In genomic region chr13:19781526-19781925, GRCh38 we compare ENCODE assay signal across 8 cellular contexts. TPM values are rescaled to one million over a fixed set of nuclear protein-coding genes. Genes with fewer than 3 reads are reported as not detected.
A peak's percentile ranks its signal among the peaks of the same experiment; 100 is the strongest.
DNase-seq lines count a peak whose midpoint lies in the region; ATAC-seq and TF ChIP-seq lines count a peak whose summit lies in the region.

No MANE protein-coding gene starts in this region.

- H3K27ac ChIP-seq in Panc1 (ENCODE audit: low read length) (peak overlapping the region; percentile 85), esophagus muscularis mucosa (replicated peaks in 1 of 4) (peak overlapping the region; percentile 93 to 98 (median 96)), parathyroid adenoma (no peak overlapping the region)

- H3K27me3 ChIP-seq in Panc1 (ENCODE audit: control insufficient read depth, insufficient read depth, low read length): no peaks in the 10 kb centered on the region
- no peaks in the 10 kb centered on the region for H3K27me3 ChIP-seq in esophagus muscularis mucosa
- H3K27me3 ChIP-seq in parathyroid adenoma (ENCODE audit: control insufficient read depth, insufficient read depth, low read length): no peaks in the 10 kb centered on the region

- peak overlapping the region; percentile 86 for H2AFZ ChIP-seq in parathyroid adenoma

- intact Hi-C loops in Panc1 (cut with micrococcal nuclease; ENCODE audit: unreplicated experiment) (no loop called here), esophagus muscularis mucosa (cut with DNase I) (loop anchor here (5.0 to 10.0 kb wide), 2 partner anchors 107 to 176 kb away; partner anchors contain the start of gene ZMYM2)

- no TSS peak for BruUV-seq in Panc1 (replicated peaks; lab: Mats Ljungman, UMichigan)

- TF ChIP-seq EP300 in esophagus muscularis mucosa (IDR thresholded peaks at IDR 0.05): no peak

- POLR2A ChIA-PET in Panc1 (lab: Charles Lee): interaction anchor here (0.6 kb wide), 1 partner anchor 79 kb away, joined by 14 read pairs; no protein-coding TSS in a partner anchor

- no peak for TF ChIP-seq CTCF in Panc1 (IDR thresholded peaks at IDR 0.05)
- TF ChIP-seq CTCF in esophagus muscularis mucosa (IDR thresholded peaks at IDR 0.05): no peak
- no peak for TF ChIP-seq CTCF in parathyroid adenoma (IDR thresholded peaks at IDR 0.05)

- no peak for TF ChIP-seq POLR2A in esophagus muscularis mucosa (IDR thresholded peaks at IDR 0.05; ENCODE audit: low read depth)

- WGBS in esophagus muscularis mucosa: 12% methylated on average over 9 of the region's 9 CpGs

- H3K4me3 ChIP-seq in Panc1 (ENCODE audit: low read depth in 2 of 2, low read length in 2 of 2) (peak overlapping the region; percentile 87), esophagus muscularis mucosa (peak overlapping the region; percentile 87 to 98 (median 93)), parathyroid adenoma (ENCODE audit: low read depth, low read length) (peak overlapping the region; percentile 89)

- H3K79me2 ChIP-seq in parathyroid adenoma: peaks cover 7% of the 10 kb centered on the region

- H3K4me2 ChIP-seq in parathyroid adenoma (ENCODE audit: low read length): peak overlapping the region; percentile 71

- DNase-seq in G401 (ENCODE audit: low spot score) (peak; percentile 6), Panc1 (ENCODE audit: low read depth, low spot score) (no peak), esophagus muscularis mucosa (ENCODE audit: extremely low spot score) (no peak), 8988T (no peak), activated gamma-delta T cell treated with Interleukin-2 at 50 U/mL for 16 hours (no peak)

- no peak overlapping the region for H3K9ac ChIP-seq in parathyroid adenoma

- CTCF ChIA-PET in Panc1 (lab: Charles Lee): no interaction called here

- no peaks in the 10 kb centered on the region for H3K9me3 ChIP-seq in Panc1 (ENCODE audit: control insufficient read depth, insufficient read depth, low read depth, low read length)
- no peaks in the 10 kb centered on the region for H3K9me3 ChIP-seq in esophagus muscularis mucosa
- H3K9me3 ChIP-seq in parathyroid adenoma (ENCODE audit: control insufficient read depth, low read length): no peaks in the 10 kb centered on the region

- peaks cover 5% of the 10 kb centered on the region; the same call in 1 of the 2 replicates for H3K36me3 ChIP-seq in Panc1 (ENCODE audit: control insufficient read depth, insufficient read depth, low read length)
- H3K36me3 ChIP-seq in esophagus muscularis mucosa: peaks cover 0 to 2% (median 0%) of the 10 kb centered on the region in 4 donors
- H3K36me3 ChIP-seq in parathyroid adenoma (ENCODE audit: control insufficient read depth, insufficient read depth, low read length): no peaks in the 10 kb centered on the region

- H3K4me1 ChIP-seq in Panc1 (ENCODE audit: control insufficient read depth, insufficient read depth, low read length) (no peaks in the 10 kb centered on the region), esophagus muscularis mucosa (peaks cover 6 to 16% (median 14%) of the 10 kb centered on the region in 4 donors), parathyroid adenoma (no peaks in the 10 kb centered on the region)

- in situ Hi-C loops in G401 (cut with HindIII; ENCODE audit: low sequenced_read_pairs) (no loop called here), Panc1 (cut with HindIII; ENCODE audit: low pct_unique_long_range_greater_than_20kb, low sequenced_read_pairs) (no loop called here)

- no peak for ATAC-seq in Panc1
- ATAC-seq in HG02571 (IDR thresholded peaks at IDR 0.05; ENCODE audit: unreplicated experiment): no peak
- no peak for ATAC-seq in HG02678 (IDR thresholded peaks at IDR 0.05; ENCODE audit: unreplicated experiment)

RNA-seq across cellular contexts. Expression of gene PSPC1, which starts 1.2 kb away (rescaled TPM):
- total RNA-seq in G401 (2014; rRNA removed; shearing (Covaris generic)): 78.0 and 111 TPM in 2 replicates
- 39.1 TPM for total RNA-seq in Panc1 (2021; ENCODE audit: unreplicated experiment)
- 20.8 TPM for polyA plus RNA-seq in Panc1 (2012; ENCODE audit: insufficient read length)
- total RNA-seq in esophagus muscularis mucosa: 10 to 100 TPM; 35.0 to 53.8 (median 48.4) TPM
